ENCODE assay signal across 16 cellular contexts in genomic region chr17:50922107-50922506, GRCh38. TPM values are rescaled to one million over a fixed set of nuclear protein-coding genes. Genes with fewer than 3 reads are reported as not detected.
DNase-seq lines count a peak whose midpoint lies in the region; FAIRE-seq and TF ChIP-seq lines count a peak whose summit lies in the region.
"Had no signal": no experiment of that assay in that cellular context is flagged by ENCODE, and none has a peak within 500 bp of the region (broad histone marks: within the 10 kb centered on the region; RNA-seq: fewer than 3 reads in every experiment).

No MANE protein-coding gene starts in this region.

- H2AFZ ChIP-seq in H9 (ENCODE audit: low read length) (no peak overlapping the region), keratinocyte (ENCODE audit: control insufficient read depth, low read length) (no peak overlapping the region)

- H3K27ac Mint-ChIP-seq in H9: no peak overlapping the region
- H3K27ac Mint-ChIP-seq in brain: peak overlapping the region; percentile 33 to 100 (median 99)

- no peak for TF ChIP-seq POLR2A in adrenal gland (IDR thresholded peaks at IDR 0.05)

- H3K79me1 ChIP-seq in H9 (ENCODE audit: insufficient read depth, low read depth, low read length, poor library complexity, severe bottlenecking): no peaks in the 10 kb centered on the region

- H3K9me3 Mint-ChIP-seq in H9: no peaks in the 10 kb centered on the region
- no peaks in the 10 kb centered on the region for H3K9me3 Mint-ChIP-seq in brain

- H2BK120ac ChIP-seq in H9 (ENCODE audit: low read depth, low read length, poor library complexity, severe bottlenecking): no peak overlapping the region

- H3K4me3 ChIP-seq in keratinocyte (ENCODE audit: control insufficient read depth in 2 of 3, extremely low read depth in 1 of 3, insufficient read depth in 2 of 3, low read depth in 1 of 3, low read length in 3 of 3): no peak overlapping the region
- no peak overlapping the region for H3K4me3 ChIP-seq in adrenal gland
- H3K4me3 ChIP-seq: ascending aorta, dorsolateral prefrontal cortex, SK-N-MC, tibial artery had no signal

- H4K20me1 ChIP-seq in H9 (ENCODE audit: control insufficient read depth, insufficient read depth, insufficient read length): no peaks in the 10 kb centered on the region
- no peaks in the 10 kb centered on the region for H4K20me1 ChIP-seq in keratinocyte (ENCODE audit: control insufficient read depth, extremely low read depth, insufficient read depth, low read length)

- H3K23me2 ChIP-seq in H9 (ENCODE audit: insufficient read length, low read depth, low read length, poor library complexity, severe bottlenecking): no peaks in the 10 kb centered on the region

- H3T11ph ChIP-seq in H9 (ENCODE audit: low read length): no peak overlapping the region

- DNase-seq in A172 (ENCODE audit: low spot score) (peak; percentile 47), H9 (no peak), keratinocyte (ENCODE audit: low read depth, low spot score) (no peak), adrenal gland (no peak), NCI-H524 (lab: John Stamatoyannopoulos, UW) (no peak), islet precursor cell (no peak), HUDEP-2 (lab: John Stamatoyannopoulos, UW; ENCODE audit: unreplicated experiment in 76 of 76) (no peak)
- DNase-seq: activated effector memory CD4-positive, alpha-beta T cell treated with Interleukin-2 at 50 U/mL for 16 hours; dorsolateral prefrontal cortex; NCI-H1417; NCI-H446; stimulated activated CD4-positive, alpha-beta T cell treated with anti-CD3 and anti-CD28 coated beads, Interleukin-4, amount 100 ng/mL, for 24 hours; tibial artery had no signal

- no peak overlapping the region for H2BK12ac ChIP-seq in H9 (ENCODE audit: insufficient read length, low read depth, low read length)

- no peak overlapping the region for H3K27ac ChIP-seq in H9 (ENCODE audit: insufficient read length, low read depth, low read length)
- no peak overlapping the region for H3K27ac ChIP-seq in keratinocyte (ENCODE audit: control insufficient read depth, insufficient read depth, low read length)
- no peak overlapping the region for H3K27ac ChIP-seq in adrenal gland
- H3K27ac ChIP-seq: ascending aorta, SK-N-MC, tibial artery had no signal

- H3K4me3 Mint-ChIP-seq in H9 (no peak overlapping the region), brain (no peak overlapping the region)

- intact Hi-C loops in adrenal gland (cut with DNase I): no loop called here

- TF ChIP-seq CTCF in H9 (conservative IDR thresholded peaks at IDR 0.05): no peak
- TF ChIP-seq CTCF in brain (conservative IDR thresholded peaks at IDR 0.05): no peak
- no peak for TF ChIP-seq CTCF in keratinocyte (optimal IDR thresholded peaks at IDR 0.05 in 1 of 3, IDR thresholded peaks at IDR 0.05 in 1 of 3, conservative IDR thresholded peaks at IDR 0.05 in 1 of 3; ENCODE audit: extremely low read depth in 1 of 3, insufficient read depth in 2 of 3, low read length in 3 of 3)
- TF ChIP-seq CTCF in adrenal gland (IDR thresholded peaks at IDR 0.05): no peak

- H3K36me3 Mint-ChIP-seq in H9 (ENCODE audit: insufficient read depth in 1 of 3, low read depth in 3 of 3) (no peaks in the 10 kb centered on the region), brain (no peaks in the 10 kb centered on the region)

- no peak overlapping the region for H3K56ac ChIP-seq in H9 (ENCODE audit: insufficient read length, low read depth, low read length)

- no peak overlapping the region for H3K18ac ChIP-seq in H9 (ENCODE audit: insufficient read length, low read depth, low read length)

- H2BK5ac ChIP-seq in H9 (ENCODE audit: insufficient read length, low read length): no peak overlapping the region

- dilution Hi-C loops in keratinocyte (cut with MboI; ENCODE audit: extremely low pct_ligation_motif_present, low sequenced_read_pairs): no loop called here

- H3K4me1 Mint-ChIP-seq in H9 (peaks cover 53 to 64% of the 10 kb centered on the region in 2 experiments), brain (peaks cover 78% of the 10 kb centered on the region)

- no peaks in the 10 kb centered on the region for H3K36me3 ChIP-seq in keratinocyte (ENCODE audit: control insufficient read depth in 2 of 2, extremely low read depth in 1 of 2, insufficient read depth in 2 of 2, low read length in 2 of 2)
- no peaks in the 10 kb centered on the region for H3K36me3 ChIP-seq in adrenal gland (replicated peaks in 1 of 2)
- H3K36me3 ChIP-seq: ascending aorta, tibial artery had no signal

- no peak overlapping the region for H3K14ac ChIP-seq in H9 (ENCODE audit: insufficient read depth, low read length)

- H3K27me3 Mint-ChIP-seq in H9 (ENCODE audit: low read depth) (no peaks in the 10 kb centered on the region; the same call in none of the 2 replicates), brain (peaks cover 3% of the 10 kb centered on the region)

- H2BK20ac ChIP-seq in H9 (ENCODE audit: low read depth, low read length, poor library complexity, severe bottlenecking): no peak overlapping the region

- no peak overlapping the region for H3K23ac ChIP-seq in H9 (ENCODE audit: insufficient read length, low read depth, low read length)

- H3K79me2 ChIP-seq in H9 (ENCODE audit: insufficient read depth, low read length): no peaks in the 10 kb centered on the region
- no peaks in the 10 kb centered on the region for H3K79me2 ChIP-seq in keratinocyte (ENCODE audit: control insufficient read depth, insufficient read depth, low read length)

- H4K8ac ChIP-seq in H9 (replicated peaks; ENCODE audit: insufficient read length, low read depth, low read length): no peak overlapping the region

- no CpG with 5 or more reads among the region's 2 CpGs for WGBS in H9 (ENCODE audit: extremely low coverage, insufficient read length, low lambda C conversion rate)
- 76 to 94% (median 86%) methylated on average over 2 of the region's 2 CpGs for WGBS in adrenal gland, 4 donors

- peaks cover 11% of the 10 kb centered on the region; the same call in 1 of the 2 replicates for H3K4me1 ChIP-seq in H9 (ENCODE audit: insufficient read depth, low read length)
- peaks cover 40% of the 10 kb centered on the region for H3K4me1 ChIP-seq in keratinocyte (ENCODE audit: control insufficient read depth, extremely low read depth, insufficient read depth, low read length)
- H3K4me1 ChIP-seq in adrenal gland (replicated peaks in 1 of 2): peaks cover 0 to 7% of the 10 kb centered on the region in 2 donors

- H3K9me1 ChIP-seq in keratinocyte (ENCODE audit: control insufficient read depth, extremely low read depth, insufficient read depth, low read length): no peaks in the 10 kb centered on the region

- H3K4ac ChIP-seq in H9 (ENCODE audit: low read depth, low read length): no peak overlapping the region

- peak; percentile 60 for FAIRE-seq in keratinocyte (lab: Jason Lieb, UNC)

- no peak overlapping the region for H2BK15ac ChIP-seq in H9 (ENCODE audit: low read depth, low read length)

- no peaks in the 10 kb centered on the region for H3K27me3 ChIP-seq in H9 (ENCODE audit: insufficient read depth, low read length)
- no peaks in the 10 kb centered on the region for H3K27me3 ChIP-seq in keratinocyte (ENCODE audit: control insufficient read depth, extremely low read depth, insufficient read depth, low read length)
- no peaks in the 10 kb centered on the region for H3K27me3 ChIP-seq in adrenal gland
- H3K27me3 ChIP-seq: ascending aorta, dorsolateral prefrontal cortex, tibial artery had no signal

- H3K9me3 ChIP-seq in H9 (ENCODE audit: control insufficient read depth, low read depth, low read length) (no peaks in the 10 kb centered on the region), keratinocyte (ENCODE audit: control insufficient read depth, low read depth, low read length) (no peaks in the 10 kb centered on the region), adrenal gland (replicated peaks in 1 of 3) (no peaks in the 10 kb centered on the region)
- H3K9me3 ChIP-seq: ascending aorta, tibial artery had no signal

- H3K9ac ChIP-seq in H9 (ENCODE audit: extremely low read depth, insufficient read length, low read length) (no peak overlapping the region), keratinocyte (ENCODE audit: control insufficient read depth, extremely low read depth, insufficient read depth, low read length) (no peak overlapping the region)

- no peak overlapping the region for H4K5ac ChIP-seq in H9 (ENCODE audit: insufficient read length, low read depth, low read length)

- H2AK5ac ChIP-seq in H9 (ENCODE audit: insufficient read length, low read length): no peak overlapping the region

- H4K91ac ChIP-seq in H9 (ENCODE audit: insufficient read length, low read depth, low read length): peak overlapping the region; percentile 17

- H3K4me2 ChIP-seq in H9 (ENCODE audit: insufficient read depth, insufficient read length, low read length) (no peak overlapping the region), keratinocyte (ENCODE audit: control insufficient read depth, extremely low read depth, insufficient read depth, low read depth, low read length) (peak overlapping the region; percentile 76)

RNA-seq across cellular contexts. Expression of gene TOB1, which starts 56.0 kb away (rescaled TPM):
- total RNA-seq in A172 (2014; rRNA removed; shearing (Covaris generic)): 7.2 and 8.1 TPM in 2 replicates
- total RNA-seq in H9 (2021) (31.2 and 31.6 TPM in 2 replicates), adrenal gland (100 to 1,000 TPM in 4 of 8 donors, 10 to 100 TPM in 4; 29.0 to 332 (median 98.7) TPM)
- polyA plus RNA-seq in brain (ENCODE audit: insufficient read depth, low read depth, low replicate concordance) (14.6 TPM), keratinocyte (59.5 to 73.3 TPM (median 64.4 TPM) in 3 replicates), adrenal gland (10 to 100 TPM; 42.9 to 75.4 (median 49.3) TPM)
- polyA plus RNA-seq in keratinocyte (2011; ENCODE audit: low read depth): 97.4 TPM
- 43.7 and 59.1 TPM in 2 replicates for polyA plus RNA-seq in keratinocyte (2011; cell fraction: cytosol; rRNA removed)
- polyA plus RNA-seq in keratinocyte (2011; cell fraction: nucleus; rRNA removed): 146 and 173 TPM in 2 replicates
- polyA plus RNA-seq in keratinocyte (2012; ENCODE audit: low replicate concordance): 94.3 and 311 TPM in 2 replicates
- 84.2 to 122 TPM (median 105 TPM) in 3 replicates for polyA minus RNA-seq in keratinocyte
- 108 TPM for polyA minus RNA-seq in keratinocyte (2011; cell fraction: cytosol; rRNA and poly(A)+ RNA removed)
- 181 and 201 TPM in 2 replicates for polyA minus RNA-seq in keratinocyte (2011; cell fraction: nucleus; rRNA and poly(A)+ RNA removed)

Comparison
In these comparisons a context has a peak if more than half of its experiments do, and no peak if none do; other contexts are left out.
1. H3K27ac Mint-ChIP-seq: peak in brain (5 of 5); none in H9 (0 of 3).